13 cellular contexts compared by ENCODE assay signal in the genomic region with DNA sequence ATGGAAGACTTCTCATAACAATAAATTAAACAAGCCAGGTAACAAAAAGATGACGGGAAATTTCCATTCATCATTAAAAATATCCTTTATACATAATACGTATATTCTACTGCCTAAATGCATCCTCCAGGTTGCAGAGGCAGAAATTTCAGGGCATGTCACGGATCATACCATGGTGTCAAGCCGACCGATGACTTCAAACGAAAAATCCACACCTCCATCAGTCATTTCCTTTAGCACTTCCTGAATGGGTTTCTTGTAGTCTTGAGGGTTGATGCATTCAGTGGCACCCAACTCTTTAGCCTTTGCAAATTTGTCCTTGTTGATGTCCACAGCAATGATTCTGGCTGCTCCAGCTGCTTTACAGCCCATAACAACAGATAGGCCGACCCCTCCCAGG. TPM values are rescaled to one million over a fixed set of nuclear protein-coding genes. Genes with fewer than 3 reads are reported as not detected.
"Had no signal": no experiment of that assay in that cellular context is flagged by ENCODE, and none has a peak within 500 bp of the region (broad histone marks: within the 10 kb centered on the region; RNA-seq: fewer than 3 reads in every experiment).

No MANE protein-coding gene starts in this region.

RNA-seq across cellular contexts. Expression of gene ADH1C, which starts 9.9 kb away (rescaled TPM):
- total RNA-seq: activated B cell treated with CpG ODN at 0.5 μM for 24 hours; activated CD4-positive, alpha-beta memory T cell treated with anti-CD3 and anti-CD28 coated beads for 36 hours; activated CD4-positive, alpha-beta memory T cell treated with anti-CD3 and anti-CD28 coated beads, Interleukin-2, amount 10 ng/mL, durations not matched to agents 7 days and 5 days; activated CD4-positive, alpha-beta T cell treated with anti-CD3 and anti-CD28 coated beads for 36 hours; activated CD4-positive, alpha-beta T cell treated with anti-CD3 and anti-CD28 coated beads, Interleukin-2, amount 10 ng/mL, durations not matched to agents 7 days and 5 days; activated CD8-positive, alpha-beta memory T cell treated with anti-CD3 and anti-CD28 coated beads for 36 hours; activated CD8-positive, alpha-beta memory T cell treated with anti-CD3 and anti-CD28 coated beads, Interleukin-2, amount 10 ng/mL, durations not matched to agents 7 days and 5 days; activated CD8-positive, alpha-beta T cell treated with anti-CD3 and anti-CD28 coated beads for 36 hours; activated CD8-positive, alpha-beta T cell treated with anti-CD3 and anti-CD28 coated beads, Interleukin-2, amount 10 ng/mL, durations not matched to agents 7 days and 5 days; T-helper 1 cell treated with Interleukin-12 subunit alpha and Interleukin-12 subunit beta and Interleukin-4 antibody, amounts not matched to agents 30 ng/mL and 1 ng/mL, for 36 hours; T-helper 17 cell; T-helper 2 cell treated with Interferon-gamma antibody and Interleukin-4, amounts not matched to agents 100 ng/mL and 5 ng/mL, for 36 hours had no signal

RNA-seq across cellular contexts. Expression of gene ADH1B, which starts 21.4 kb away (rescaled TPM):
- total RNA-seq: activated B cell treated with CpG ODN at 0.5 μM for 24 hours; activated CD4-positive, alpha-beta memory T cell treated with anti-CD3 and anti-CD28 coated beads for 36 hours; activated CD4-positive, alpha-beta memory T cell treated with anti-CD3 and anti-CD28 coated beads, Interleukin-2, amount 10 ng/mL, durations not matched to agents 7 days and 5 days; activated CD4-positive, alpha-beta T cell treated with anti-CD3 and anti-CD28 coated beads for 36 hours; activated CD4-positive, alpha-beta T cell treated with anti-CD3 and anti-CD28 coated beads, Interleukin-2, amount 10 ng/mL, durations not matched to agents 7 days and 5 days; activated CD8-positive, alpha-beta memory T cell treated with anti-CD3 and anti-CD28 coated beads for 36 hours; activated CD8-positive, alpha-beta memory T cell treated with anti-CD3 and anti-CD28 coated beads, Interleukin-2, amount 10 ng/mL, durations not matched to agents 7 days and 5 days; activated CD8-positive, alpha-beta T cell treated with anti-CD3 and anti-CD28 coated beads for 36 hours; activated CD8-positive, alpha-beta T cell treated with anti-CD3 and anti-CD28 coated beads, Interleukin-2, amount 10 ng/mL, durations not matched to agents 7 days and 5 days; T-helper 1 cell treated with Interleukin-12 subunit alpha and Interleukin-12 subunit beta and Interleukin-4 antibody, amounts not matched to agents 30 ng/mL and 1 ng/mL, for 36 hours; T-helper 17 cell; T-helper 2 cell treated with Interferon-gamma antibody and Interleukin-4, amounts not matched to agents 100 ng/mL and 5 ng/mL, for 36 hours had no signal

RNA-seq across cellular contexts. Expression of gene ADH1A, which starts 51.8 kb away (rescaled TPM):
- total RNA-seq: activated B cell treated with CpG ODN at 0.5 μM for 24 hours; activated CD4-positive, alpha-beta memory T cell treated with anti-CD3 and anti-CD28 coated beads for 36 hours; activated CD4-positive, alpha-beta memory T cell treated with anti-CD3 and anti-CD28 coated beads, Interleukin-2, amount 10 ng/mL, durations not matched to agents 7 days and 5 days; activated CD4-positive, alpha-beta T cell treated with anti-CD3 and anti-CD28 coated beads for 36 hours; activated CD4-positive, alpha-beta T cell treated with anti-CD3 and anti-CD28 coated beads, Interleukin-2, amount 10 ng/mL, durations not matched to agents 7 days and 5 days; activated CD8-positive, alpha-beta memory T cell treated with anti-CD3 and anti-CD28 coated beads for 36 hours; activated CD8-positive, alpha-beta memory T cell treated with anti-CD3 and anti-CD28 coated beads, Interleukin-2, amount 10 ng/mL, durations not matched to agents 7 days and 5 days; activated CD8-positive, alpha-beta T cell treated with anti-CD3 and anti-CD28 coated beads for 36 hours; activated CD8-positive, alpha-beta T cell treated with anti-CD3 and anti-CD28 coated beads, Interleukin-2, amount 10 ng/mL, durations not matched to agents 7 days and 5 days; T-helper 1 cell treated with Interleukin-12 subunit alpha and Interleukin-12 subunit beta and Interleukin-4 antibody, amounts not matched to agents 30 ng/mL and 1 ng/mL, for 36 hours; T-helper 17 cell; T-helper 2 cell treated with Interferon-gamma antibody and Interleukin-4, amounts not matched to agents 100 ng/mL and 5 ng/mL, for 36 hours; WTC11 had no signal
